In the genomic region with DNA sequence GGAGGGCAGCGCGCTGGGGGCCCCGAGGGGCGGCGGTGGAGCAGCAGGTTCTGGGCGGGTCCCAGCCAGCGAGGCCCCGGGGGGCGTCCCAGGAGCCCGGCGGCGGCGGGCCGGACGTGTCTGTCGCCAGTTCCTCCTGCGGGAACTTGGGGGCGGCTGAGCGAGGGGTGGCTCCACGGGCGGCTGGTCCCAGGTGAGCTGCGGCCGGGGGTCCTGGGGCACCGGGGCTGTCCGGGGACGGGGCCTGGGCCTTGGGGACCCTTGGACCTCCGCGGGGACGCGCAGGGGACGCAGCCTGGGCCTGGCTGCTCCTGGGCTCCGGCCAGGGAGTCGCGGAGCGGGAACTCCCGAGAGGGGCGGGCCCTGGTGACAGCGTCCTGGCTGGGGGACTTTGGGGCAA, we compare ENCODE assay signal across 1 cellular context.
TF ChIP-seq lines count a peak whose summit lies in the region.

No MANE protein-coding gene starts in this region.

TF ChIP-seq in SK-N-SH treated with all-trans-retinoic acid at 6 μM for 48 hours, 23 proteins besides CTCF, POLR2A, EP300 and RAD21 (continued from another document):
- TF ChIP-seq, protein P1, sequence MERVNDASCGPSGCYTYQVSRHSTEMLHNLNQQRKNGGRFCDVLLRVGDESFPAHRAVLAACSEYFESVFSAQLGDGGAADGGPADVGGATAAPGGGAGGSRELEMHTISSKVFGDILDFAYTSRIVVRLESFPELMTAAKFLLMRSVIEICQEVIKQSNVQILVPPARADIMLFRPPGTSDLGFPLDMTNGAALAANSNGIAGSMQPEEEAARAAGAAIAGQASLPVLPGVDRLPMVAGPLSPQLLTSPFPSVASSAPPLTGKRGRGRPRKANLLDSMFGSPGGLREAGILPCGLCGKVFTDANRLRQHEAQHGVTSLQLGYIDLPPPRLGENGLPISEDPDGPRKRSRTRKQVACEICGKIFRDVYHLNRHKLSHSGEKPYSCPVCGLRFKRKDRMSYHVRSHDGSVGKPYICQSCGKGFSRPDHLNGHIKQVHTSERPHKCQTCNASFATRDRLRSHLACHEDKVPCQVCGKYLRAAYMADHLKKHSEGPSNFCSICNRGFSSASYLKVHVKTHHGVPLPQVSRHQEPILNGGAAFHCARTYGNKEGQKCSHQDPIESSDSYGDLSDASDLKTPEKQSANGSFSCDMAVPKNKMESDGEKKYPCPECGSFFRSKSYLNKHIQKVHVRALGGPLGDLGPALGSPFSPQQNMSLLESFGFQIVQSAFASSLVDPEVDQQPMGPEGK (CRISPR knock-in tag; IDR thresholded peaks at IDR 0.05; ENCODE audit: borderline replicate concordance): no peak
- TF ChIP-seq PPARA (CRISPR knock-in tag; IDR thresholded peaks at IDR 0.05; ENCODE audit: borderline replicate concordance): no peak
- TF ChIP-seq, protein P2, sequence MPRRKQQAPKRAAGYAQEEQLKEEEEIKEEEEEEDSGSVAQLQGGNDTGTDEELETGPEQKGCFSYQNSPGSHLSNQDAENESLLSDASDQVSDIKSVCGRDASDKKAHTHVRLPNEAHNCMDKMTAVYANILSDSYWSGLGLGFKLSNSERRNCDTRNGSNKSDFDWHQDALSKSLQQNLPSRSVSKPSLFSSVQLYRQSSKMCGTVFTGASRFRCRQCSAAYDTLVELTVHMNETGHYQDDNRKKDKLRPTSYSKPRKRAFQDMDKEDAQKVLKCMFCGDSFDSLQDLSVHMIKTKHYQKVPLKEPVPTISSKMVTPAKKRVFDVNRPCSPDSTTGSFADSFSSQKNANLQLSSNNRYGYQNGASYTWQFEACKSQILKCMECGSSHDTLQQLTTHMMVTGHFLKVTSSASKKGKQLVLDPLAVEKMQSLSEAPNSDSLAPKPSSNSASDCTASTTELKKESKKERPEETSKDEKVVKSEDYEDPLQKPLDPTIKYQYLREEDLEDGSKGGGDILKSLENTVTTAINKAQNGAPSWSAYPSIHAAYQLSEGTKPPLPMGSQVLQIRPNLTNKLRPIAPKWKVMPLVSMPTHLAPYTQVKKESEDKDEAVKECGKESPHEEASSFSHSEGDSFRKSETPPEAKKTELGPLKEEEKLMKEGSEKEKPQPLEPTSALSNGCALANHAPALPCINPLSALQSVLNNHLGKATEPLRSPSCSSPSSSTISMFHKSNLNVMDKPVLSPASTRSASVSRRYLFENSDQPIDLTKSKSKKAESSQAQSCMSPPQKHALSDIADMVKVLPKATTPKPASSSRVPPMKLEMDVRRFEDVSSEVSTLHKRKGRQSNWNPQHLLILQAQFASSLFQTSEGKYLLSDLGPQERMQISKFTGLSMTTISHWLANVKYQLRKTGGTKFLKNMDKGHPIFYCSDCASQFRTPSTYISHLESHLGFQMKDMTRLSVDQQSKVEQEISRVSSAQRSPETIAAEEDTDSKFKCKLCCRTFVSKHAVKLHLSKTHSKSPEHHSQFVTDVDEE (CRISPR knock-in tag; IDR thresholded peaks at IDR 0.05): no peak
- no peak for TF ChIP-seq ESRRG (CRISPR knock-in tag; IDR thresholded peaks at IDR 0.05)
- no peak for TF ChIP-seq OSR1 (CRISPR knock-in tag; IDR thresholded peaks at IDR 0.05)
- no peak for TF ChIP-seq GLIS3 (CRISPR knock-in tag; IDR thresholded peaks at IDR 0.05)
- TF ChIP-seq ZNF8 (CRISPR knock-in tag; IDR thresholded peaks at IDR 0.05): no peak
- TF ChIP-seq, protein P3, sequence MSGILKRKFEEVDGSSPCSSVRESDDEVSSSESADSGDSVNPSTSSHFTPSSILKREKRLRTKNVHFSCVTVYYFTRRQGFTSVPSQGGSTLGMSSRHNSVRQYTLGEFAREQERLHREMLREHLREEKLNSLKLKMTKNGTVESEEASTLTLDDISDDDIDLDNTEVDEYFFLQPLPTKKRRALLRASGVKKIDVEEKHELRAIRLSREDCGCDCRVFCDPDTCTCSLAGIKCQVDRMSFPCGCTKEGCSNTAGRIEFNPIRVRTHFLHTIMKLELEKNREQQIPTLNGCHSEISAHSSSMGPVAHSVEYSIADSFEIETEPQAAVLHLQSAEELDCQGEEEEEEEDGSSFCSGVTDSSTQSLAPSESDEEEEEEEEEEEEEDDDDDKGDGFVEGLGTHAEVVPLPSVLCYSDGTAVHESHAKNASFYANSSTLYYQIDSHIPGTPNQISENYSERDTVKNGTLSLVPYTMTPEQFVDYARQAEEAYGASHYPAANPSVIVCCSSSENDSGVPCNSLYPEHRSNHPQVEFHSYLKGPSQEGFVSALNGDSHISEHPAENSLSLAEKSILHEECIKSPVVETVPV (CRISPR knock-in tag; IDR thresholded peaks at IDR 0.05): no peak
- no peak for TF ChIP-seq TOX (CRISPR knock-in tag; IDR thresholded peaks at IDR 0.05; ENCODE audit: borderline replicate concordance)
- no peak for TF ChIP-seq ZFP30 (CRISPR knock-in tag; IDR thresholded peaks at IDR 0.05)
TF ChIP-seq in SK-N-SH treated with all-trans-retinoic acid at 6 μM for 48 hours: peak in this region for 0.
